8 cellular contexts compared by ENCODE assay signal in genomic region chr5:159965031-159965837, GRCh38.
DNase-seq lines count a peak whose midpoint lies in the region; ATAC-seq lines count a peak whose summit lies in the region.

No MANE protein-coding gene starts in this region.

- intact Hi-C loops in posterior cingulate gyrus (cut with DNase I) = no loop called here

- no peak for ATAC-seq in HG03175 (IDR thresholded peaks at IDR 0.05; ENCODE audit: unreplicated experiment)

- DNase-seq in DMS53 (lab: John Stamatoyannopoulos, UW) (peak; percentile 51), DMS53 treated with DMSO at 0.1 percent for 48 hours (lab: John Stamatoyannopoulos, UW; ENCODE audit: unreplicated experiment) (no peak), LoVo (ENCODE audit: low spot score) (peak; percentile 44), glomerular visceral epithelial cell (ENCODE audit: extremely low spot score) (peak; percentile 53), posterior cingulate gyrus (peak in 8 of 10 donors; percentile 28 to 88 (median 34)), NCI-H510A treated with DMSO at 0.1 percent for 48 hours (lab: John Stamatoyannopoulos, UW) (no peak)
- DNase-seq in activated T-cell treated with anti-CD3 and anti-CD28 coated beads, Interleukin-2, amount 50 U/mL, for 48 hours = peak; percentile 42 to 44

Comparison
In these comparisons a context has a peak if more than half of its experiments do, and no peak if none do; other contexts are left out.
1. DNase-seq: peak in DMS53 (single experiment), LoVo (single experiment), activated T-cell treated with anti-CD3 and anti-CD28 coated beads, Interleukin-2, amount 50 U/mL, for 48 hours (2 of 2), glomerular visceral epithelial cell (single experiment) and posterior cingulate gyrus (8 of 10); none in DMS53 treated with DMSO at 0.1 percent for 48 hours (single experiment) and NCI-H510A treated with DMSO at 0.1 percent for 48 hours (single experiment).